In the genomic region with DNA sequence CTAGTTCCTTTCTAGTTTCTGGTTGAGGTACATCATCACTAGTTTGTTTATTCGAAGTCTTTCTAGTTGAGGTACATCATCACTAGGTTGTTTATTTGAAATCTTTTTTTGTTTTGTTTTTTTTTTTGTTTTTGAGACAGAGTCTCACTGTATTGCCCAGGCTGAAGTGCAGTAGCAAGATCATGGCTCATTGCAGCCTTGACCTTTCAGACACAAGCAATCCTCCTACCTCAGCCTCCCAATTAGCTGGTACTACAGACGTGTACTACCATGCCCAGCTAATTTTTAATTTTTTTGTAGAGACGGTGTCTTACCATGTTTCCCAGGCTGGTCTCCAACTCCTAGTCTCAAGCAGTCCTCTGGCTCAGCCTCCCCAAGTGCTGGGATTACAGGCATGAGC, we compare ENCODE assay signal across 7 cellular contexts.
"Had no signal": no experiment of that assay in that cellular context is flagged by ENCODE, and none has a peak within 500 bp of the region (broad histone marks: within the 10 kb centered on the region; RNA-seq: fewer than 3 reads in every experiment).

No MANE protein-coding gene starts in this region.

- DNase-seq: GDM1, GF-D8 had no signal

- FAIRE-seq: G401.6, GM12878, GM12892, GM18507, GM19239 had no signal

- H3K4me3 ChIP-seq: GM12878 had no signal

- ATAC-seq: GM12878 had no signal
